In genomic region chr6:8193541-8193940, GRCh38 we compare ENCODE assay signal across 36 cellular contexts.
DNase-seq lines count a peak whose midpoint lies in the region; ATAC-seq and TF ChIP-seq lines count a peak whose summit lies in the region.
"Had no signal": no experiment of that assay in that cellular context is flagged by ENCODE, and none has a peak within 500 bp of the region (broad histone marks: within the 10 kb centered on the region; RNA-seq: fewer than 3 reads in every experiment).

No MANE protein-coding gene starts in this region.

- H2AK5ac ChIP-seq in IMR-90 (ENCODE audit: low read depth, low read length), result no peak overlapping the region

- H2AFZ ChIP-seq in IMR-90 (replicated peaks; ENCODE audit: low read length, poor library complexity), result no peak overlapping the region

- intact Hi-C loops in Caco-2 (cut with micrococcal nuclease; ENCODE audit: unreplicated experiment), result no loop called here
- intact Hi-C loops in IMR-90 (cut with micrococcal nuclease), result no loop called here

- H3K4me2 ChIP-seq in IMR-90 (ENCODE audit: low read depth, low read length), result no peak overlapping the region

- no peak overlapping the region for H2AK9ac ChIP-seq in IMR-90 (replicated peaks; ENCODE audit: low read depth, low read length, poor library complexity)

- H3K27me3 ChIP-seq in Caco-2 (replicated peaks; ENCODE audit: control insufficient read depth, insufficient read depth, low read length) (no peaks in the 10 kb centered on the region), IMR-90 (ENCODE audit: control insufficient read depth, insufficient read depth, low read length) (no peaks in the 10 kb centered on the region)
- H3K27me3 ChIP-seq: colonic mucosa, ovary, testis had no signal

- peaks cover 44% of the 10 kb centered on the region for H3K36me3 Mint-ChIP-seq in Caco-2 (ENCODE audit: insufficient read depth, unreplicated experiment)
- H3K36me3 Mint-ChIP-seq in mesothelial cell of epicardium, result peaks cover 2% of the 10 kb centered on the region
- H3K36me3 Mint-ChIP-seq: CD4-positive, alpha-beta memory T cell had no signal

- H3K27me3 Mint-ChIP-seq in Caco-2 (ENCODE audit: insufficient read depth, unreplicated experiment) (no peaks in the 10 kb centered on the region), mesothelial cell of epicardium (ENCODE audit: low read depth) (no peaks in the 10 kb centered on the region)

- in situ Hi-C loops in IMR-90 (cut with MboI; ENCODE audit: low sequenced_read_pairs), result no loop called here

- WGBS in IMR-90 (ENCODE audit: extremely low coverage in 2 of 2, insufficient read length in 1 of 2), 2 experiments, result no CpG with 5 or more reads among the region's 4 CpGs

- peak overlapping the region; percentile 45 for H3K27ac Mint-ChIP-seq in Caco-2 (ENCODE audit: unreplicated experiment)
- peak overlapping the region; percentile 43 for H3K27ac Mint-ChIP-seq in mesothelial cell of epicardium
- H3K27ac Mint-ChIP-seq: activated CD4-positive, alpha-beta T cell treated with anti-CD3 and anti-CD28 coated beads, Interleukin-2, amount 10 ng/mL, durations not matched to agents 24 days and 14 days; activated T-helper 2 cell treated with anti-CD3 and anti-CD28 coated beads, Interferon-gamma antibody, Interleukin-2, Interleukin-4, amounts not matched to agents 10 μg/mL and 5 μg/mL and 100 μg/mL, durations not matched to agents 14 hours and 24 hours and 36 hours; B cell; CD4-positive, alpha-beta memory T cell; effector memory CD8-positive, alpha-beta T cell; nephron; stimulated activated naive CD8-positive, alpha-beta T cell treated with anti-CD3 and anti-CD28 coated beads, Interleukin-15, Interleukin-2, amounts not matched to agents 100 ng/mL and 50 ng/mL, for 24 hours had no signal

- peak in 1 of 2 experiments; percentile 22 for DNase-seq in Caco-2
- peak; percentile 39 for DNase-seq in IMR-90
- DNase-seq in astrocyte of the hippocampus (ENCODE audit: low read depth, low spot score), result peak; percentile 47
- no peak for DNase-seq in mesothelial cell of epicardium (ENCODE audit: low spot score in 2 of 2, unreplicated experiment in 2 of 2)
- DNase-seq in GM10266 (ENCODE audit: extremely low spot score), result no peak
- DNase-seq in NCI-H1105 (lab: John Stamatoyannopoulos, UW), result no peak
- DNase-seq in mesenteric fat pad (ENCODE audit: low spot score), result no peak
- no peak for DNase-seq in activated CD4-positive, CD25-positive, alpha-beta regulatory T cell (lab: John Stamatoyannopoulos, UW)
- DNase-seq: activated CD4-positive, alpha-beta T cell treated with anti-CD3 and anti-CD28 coated beads, Interleukin-2, amount 10 ng/mL, durations not matched to agents 24 days and 14 days; activated CD8-positive, alpha-beta memory T cell treated with anti-CD3 and anti-CD28 coated beads for 24 hours; activated naive CD4-positive, alpha-beta T cell treated with anti-CD3 and anti-CD28 coated beads, Interleukin-2, amount 50 U/mL, for 16 hours; activated T-cell treated with anti-CD3 and anti-CD28 coated beads for 4 hours; amniotic stem cell; CD4-positive, alpha-beta memory T cell; colonic mucosa; DMS 273 treated with DMSO at 0.1 percent for 48 hours; effector memory CD8-positive, alpha-beta T cell; erythroblast; H7; islet precursor cell; Kasumi-1; mucosa of descending colon; MV-4-11; NCI-H1436 treated with DMSO at 0.1 percent for 48 hours; NCI-H2107; NCI-H748 treated with DMSO at 0.1 percent for 48 hours; ovary; SHP77 treated with DMSO at 0.1 percent for 48 hours; small intestine; stimulated activated CD8-positive, alpha-beta memory T cell treated with anti-CD3 and anti-CD28 coated beads, Interleukin-4, amount 100 ng/mL, for 48 hours; T1000; testis had no signal

- CTCF ChIA-PET in Caco-2 (lab: Charles Lee), result interaction anchor here (0.6 kb wide), 1 partner anchor 136 kb away, joined by 4 read pairs; no protein-coding TSS in a partner anchor
- CTCF ChIA-PET in IMR-90 (lab: Yijun Ruan, JAX), result no interaction called here

- no peaks in the 10 kb centered on the region for H3K79me1 ChIP-seq in IMR-90 (ENCODE audit: low read depth in 1 of 2, low read length in 2 of 2)

- TF ChIP-seq RAD21 in IMR-90 (IDR thresholded peaks at IDR 0.05; ENCODE audit: low read length), result no peak

- no peak overlapping the region for H4K8ac ChIP-seq in IMR-90 (ENCODE audit: low read depth in 2 of 2, low read length in 2 of 2)

- TF ChIP-seq POLR2A in IMR-90 (IDR thresholded peaks at IDR 0.05; ENCODE audit: low read depth, low read length), result no peak

- H3K27ac ChIP-seq in IMR-90 (ENCODE audit: insufficient read depth, low read length), result no peak overlapping the region
- H3K27ac ChIP-seq: colonic mucosa, ovary, testis had no signal

- H4K5ac ChIP-seq in IMR-90 (ENCODE audit: low read depth, low read length), result no peak overlapping the region

- no peak overlapping the region for H3K14ac ChIP-seq in IMR-90 (replicated peaks; ENCODE audit: low read depth, low read length)

- H2BK120ac ChIP-seq in IMR-90 (ENCODE audit: low read depth, low read length), result no peak overlapping the region

- H3K56ac ChIP-seq in IMR-90 (ENCODE audit: extremely low read depth, insufficient read depth, low read length), result no peak overlapping the region

- no peaks in the 10 kb centered on the region for H3K36me3 ChIP-seq in Caco-2 (ENCODE audit: control insufficient read depth, insufficient read depth, low read length)
- H3K36me3 ChIP-seq in IMR-90 (ENCODE audit: control insufficient read depth, insufficient read depth, low read length), result no peaks in the 10 kb centered on the region
- H3K36me3 ChIP-seq: colonic mucosa, ovary had no signal

- H3K4me1 Mint-ChIP-seq in Caco-2 (ENCODE audit: low read depth, unreplicated experiment) (peaks cover 42% of the 10 kb centered on the region), mesothelial cell of epicardium (peaks cover 36% of the 10 kb centered on the region)
- H3K4me1 Mint-ChIP-seq: activated CD4-positive, alpha-beta T cell treated with anti-CD3 and anti-CD28 coated beads, Interleukin-2, amount 10 ng/mL, durations not matched to agents 24 days and 14 days; B cell; CD4-positive, alpha-beta memory T cell; nephron had no signal

- no peak overlapping the region for H4K91ac ChIP-seq in IMR-90 (ENCODE audit: insufficient read depth, low read depth, low read length)

- peak; percentile 32; the same call in 1 of the 2 replicates for ATAC-seq in IMR-90 (ENCODE audit: low read depth)
- ATAC-seq: effector memory CD8-positive, alpha-beta T cell; mucosa of descending colon had no signal

- no peak overlapping the region for H2BK20ac ChIP-seq in IMR-90 (ENCODE audit: low read depth, low read length)

- H3K9ac ChIP-seq in IMR-90 (ENCODE audit: low read depth, low read length), result no peak overlapping the region

- no peaks in the 10 kb centered on the region for H3K9me3 Mint-ChIP-seq in Caco-2 (ENCODE audit: unreplicated experiment)
- peaks cover 9% of the 10 kb centered on the region for H3K9me3 Mint-ChIP-seq in mesothelial cell of epicardium
- H3K9me3 Mint-ChIP-seq: activated CD4-positive, alpha-beta T cell treated with anti-CD3 and anti-CD28 coated beads, Interleukin-2, amount 10 ng/mL, durations not matched to agents 24 days and 14 days; activated T-helper 2 cell treated with anti-CD3 and anti-CD28 coated beads, Interferon-gamma antibody, Interleukin-2, Interleukin-4, amounts not matched to agents 10 μg/mL and 5 μg/mL and 100 μg/mL, durations not matched to agents 14 hours and 24 hours and 36 hours; nephron; stimulated activated naive CD8-positive, alpha-beta T cell treated with anti-CD3 and anti-CD28 coated beads, Interleukin-15, Interleukin-2, amounts not matched to agents 100 ng/mL and 50 ng/mL, for 24 hours had no signal

- dilution Hi-C loops in IMR-90 (cut with HindIII; ENCODE audit: low sequenced_read_pairs, unreplicated experiment), result no loop called here

- TF ChIP-seq CTCF in Caco-2 (IDR thresholded peaks at IDR 0.05; ENCODE audit: insufficient read depth in 1 of 2, low read depth in 1 of 2, low read length in 1 of 2, severe bottlenecking in 1 of 2, unreplicated experiment in 1 of 2), result no peak
- no peak for TF ChIP-seq CTCF in IMR-90 (conservative IDR thresholded peaks at IDR 0.05; ENCODE audit: low read depth, low read length)
- no peak for TF ChIP-seq CTCF in mesothelial cell of epicardium (IDR thresholded peaks at IDR 0.05; ENCODE audit: unreplicated experiment)
- no peak for TF ChIP-seq CTCF in GM10266 (IDR thresholded peaks at IDR 0.05; ENCODE audit: control insufficient read depth, insufficient read depth, low read depth, missing control alignments)

- no peak overlapping the region for H2BK15ac ChIP-seq in IMR-90 (ENCODE audit: low read depth, low read length)

- no peaks in the 10 kb centered on the region for H4K20me1 ChIP-seq in IMR-90 (ENCODE audit: insufficient read depth, low read length)

- no peak overlapping the region for H3K23ac ChIP-seq in IMR-90 (ENCODE audit: low read depth, low read length)

- no peak overlapping the region for H2BK5ac ChIP-seq in IMR-90 (ENCODE audit: low read depth, low read length, poor library complexity, severe bottlenecking)

- H3K9me1 ChIP-seq in IMR-90 (ENCODE audit: insufficient read depth, low read length), result no peaks in the 10 kb centered on the region

- peaks cover 5% of the 10 kb centered on the region; the same call in 1 of the 2 replicates for H3K9me3 ChIP-seq in Caco-2
- H3K9me3 ChIP-seq in IMR-90 (ENCODE audit: control insufficient read depth, insufficient read depth, low read length), result no peaks in the 10 kb centered on the region
- H3K9me3 ChIP-seq: colonic mucosa, mucosa of descending colon, ovary, testis had no signal

- no peak overlapping the region for H3K4me3 Mint-ChIP-seq in Caco-2 (ENCODE audit: unreplicated experiment)
- no peak overlapping the region for H3K4me3 Mint-ChIP-seq in mesothelial cell of epicardium
- H3K4me3 Mint-ChIP-seq: activated CD4-positive, alpha-beta T cell treated with anti-CD3 and anti-CD28 coated beads, Interleukin-2, amount 10 ng/mL, durations not matched to agents 24 days and 14 days; B cell; CD4-positive, alpha-beta memory T cell; effector memory CD8-positive, alpha-beta T cell; nephron; stimulated activated naive CD8-positive, alpha-beta T cell treated with anti-CD3 and anti-CD28 coated beads, Interleukin-15, Interleukin-2, amounts not matched to agents 100 ng/mL and 50 ng/mL, for 24 hours had no signal

- H3K4ac ChIP-seq in IMR-90 (ENCODE audit: low read depth, low read length), result no peak overlapping the region

- H3K4me1 ChIP-seq in Caco-2 (peaks cover 55% of the 10 kb centered on the region), IMR-90 (ENCODE audit: control insufficient read depth, insufficient read depth, low read length) (no peaks in the 10 kb centered on the region)
- H3K4me1 ChIP-seq: colonic mucosa, testis had no signal

- no peak overlapping the region for H3K18ac ChIP-seq in IMR-90 (ENCODE audit: low read depth, low read length)

- no peak overlapping the region for H3K4me3 ChIP-seq in Caco-2 (ENCODE audit: low read depth, low read length)
- H3K4me3 ChIP-seq in IMR-90 (ENCODE audit: insufficient read depth, low read depth, low read length), result no peak overlapping the region
- H3K4me3 ChIP-seq: colonic mucosa, mucosa of descending colon, ovary, testis had no signal

- POLR2A ChIA-PET in Caco-2 (lab: Charles Lee), result interaction anchor here (1.2 kb wide), 1 partner anchor 62 kb away, joined by 4 read pairs; no protein-coding TSS in a partner anchor
- POLR2A ChIA-PET in IMR-90 (lab: Charles Lee; ENCODE audit: unreplicated experiment), result no interaction called here

- BruUV-seq in Caco-2 (replicated peaks; lab: Mats Ljungman, UMichigan) (no TSS peak), IMR-90 (replicated peaks; lab: Mats Ljungman, UMichigan) (no TSS peak)

Comparison
In these comparisons a context has a peak if more than half of its experiments do, and no peak if none do; other contexts are left out.
1. DNase-seq: peak in IMR-90 (single experiment) and astrocyte of the hippocampus (single experiment); none in mesothelial cell of epicardium (0 of 2), GM10266 (single experiment), NCI-H1105 (single experiment), mesenteric fat pad (single experiment) and activated CD4-positive, CD25-positive, alpha-beta regulatory T cell (0 of 4).